In the genomic region with DNA sequence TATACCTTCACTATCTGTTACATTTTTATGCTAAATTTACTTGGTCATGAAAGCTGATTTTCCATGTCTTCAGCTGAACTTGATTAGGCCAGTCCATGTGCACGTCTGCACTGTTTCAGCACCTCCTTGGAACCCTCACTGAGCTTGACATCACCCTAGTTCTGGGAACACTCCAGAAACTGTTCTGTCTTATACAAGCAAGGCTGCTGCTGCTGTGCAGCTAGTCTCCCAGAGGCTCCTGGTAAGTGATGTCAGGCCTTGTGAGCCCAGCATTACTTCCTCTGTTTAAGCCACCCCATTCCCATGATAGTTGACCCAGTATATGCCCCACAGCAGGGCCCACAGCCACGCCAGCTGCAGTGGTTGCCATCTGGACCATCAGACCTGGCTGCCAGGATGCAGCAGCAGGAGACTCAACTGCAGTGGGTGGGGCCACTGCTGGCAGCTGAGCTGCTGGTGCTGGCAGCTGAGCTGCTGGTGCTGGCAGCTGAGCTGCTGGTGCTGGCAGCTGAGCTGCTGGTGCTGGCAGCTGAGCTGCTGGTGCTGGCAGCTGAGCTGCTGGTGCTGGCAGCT, we compare ENCODE assay signal across 22 cellular contexts.
A peak's percentile ranks its signal among the peaks of the same experiment; 100 is the strongest.
DNase-seq lines count a peak whose midpoint lies in the region; ATAC-seq and TF ChIP-seq lines count a peak whose summit lies in the region.
"Had no signal": no experiment of that assay in that cellular context is flagged by ENCODE, and none has a peak within 500 bp of the region (broad histone marks: within the 10 kb centered on the region; RNA-seq: fewer than 3 reads in every experiment).

No MANE protein-coding gene starts in this region.

- POLR2A ChIA-PET in HEK293T (lab: Yijun Ruan, JAX), result no interaction called here

- DNase-seq in activated gamma-delta T cell (lab: John Stamatoyannopoulos, UW) (peak; percentile 4), activated gamma-delta T cell treated with Interleukin-2 at 50 U/mL for 16 hours (no peak), NCI-H1694 (lab: John Stamatoyannopoulos, UW) (peak; percentile 60), fibroblast of peridontal ligament (ENCODE audit: extremely low read depth) (peak; percentile 15), smooth muscle cell of the brain vasculature (ENCODE audit: low read depth, low spot score) (peak; percentile 52), HEK293T (ENCODE audit: extremely low spot score) (no peak)
- DNase-seq: ACHN; activated CD4-positive, CD25-positive, alpha-beta regulatory T cell treated with anti-CD3 and anti-CD28 coated beads, Interleukin-2, amount 50 U/mL, for 72 hours; activated CD8-positive, alpha-beta memory T cell treated with anti-CD3 and anti-CD28 coated beads for 24 hours; activated T-cell treated with anti-CD3 and anti-CD28 coated beads, Interleukin-2, amount 50 U/mL, for 48 hours; C1 segment of cervical spinal cord; cortex of kidney; foreskin melanocyte; kidney glomerular epithelial cell; NCI-H1436; RPMI8226; testis had no signal

- CTCF ChIA-PET in HEK293T (lab: Yijun Ruan, JAX), result no interaction called here

- ATAC-seq in HG03571 (IDR thresholded peaks at IDR 0.05; ENCODE audit: unreplicated experiment) (no peak), GM19395 (IDR thresholded peaks at IDR 0.05; ENCODE audit: unreplicated experiment) (no peak)
- ATAC-seq: activated naive CD4-positive, alpha-beta T cell treated with anti-CD3 and anti-CD28 coated beads, Interleukin-2, amount 50 U/mL, for 72 hours; HepG2; sciatic nerve had no signal

TF ChIP-seq in HEK293T, 16 proteins besides CTCF, POLR2A, EP300 and RAD21:
- no peak for TF ChIP-seq FOXM1 (IDR thresholded peaks at IDR 0.05; ENCODE audit: borderline replicate concordance)
- no peak for TF ChIP-seq CTBP1 (IDR thresholded peaks at IDR 0.05; ENCODE audit: borderline replicate concordance)
- TF ChIP-seq HDGF (IDR thresholded peaks at IDR 0.05; ENCODE audit: borderline replicate concordance), result no peak
- no peak for TF ChIP-seq NFRKB (IDR thresholded peaks at IDR 0.05)
- no peak for TF ChIP-seq LEF1 (IDR thresholded peaks at IDR 0.05; ENCODE audit: borderline replicate concordance)
- no peak for TF ChIP-seq ARNT (IDR thresholded peaks at IDR 0.05)
- TF ChIP-seq SUZ12 (IDR thresholded peaks at IDR 0.05), result no peak
- no peak for TF ChIP-seq ZNF384 (IDR thresholded peaks at IDR 0.05)
- TF ChIP-seq, protein P1, sequence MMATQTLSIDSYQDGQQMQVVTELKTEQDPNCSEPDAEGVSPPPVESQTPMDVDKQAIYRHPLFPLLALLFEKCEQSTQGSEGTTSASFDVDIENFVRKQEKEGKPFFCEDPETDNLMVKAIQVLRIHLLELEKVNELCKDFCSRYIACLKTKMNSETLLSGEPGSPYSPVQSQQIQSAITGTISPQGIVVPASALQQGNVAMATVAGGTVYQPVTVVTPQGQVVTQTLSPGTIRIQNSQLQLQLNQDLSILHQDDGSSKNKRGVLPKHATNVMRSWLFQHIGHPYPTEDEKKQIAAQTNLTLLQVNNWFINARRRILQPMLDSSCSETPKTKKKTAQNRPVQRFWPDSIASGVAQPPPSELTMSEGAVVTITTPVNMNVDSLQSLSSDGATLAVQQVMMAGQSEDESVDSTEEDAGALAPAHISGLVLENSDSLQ (IDR thresholded peaks at IDR 0.05), result no peak
- TF ChIP-seq ELF4 (IDR thresholded peaks at IDR 0.05), result no peak
TF ChIP-seq in HEK293T: peak in this region for 0.

Comparison
In these comparisons a context has a peak if more than half of its experiments do, and no peak if none do; other contexts are left out.
1. DNase-seq: peak in activated gamma-delta T cell (single experiment), NCI-H1694 (single experiment), fibroblast of peridontal ligament (single experiment) and smooth muscle cell of the brain vasculature (single experiment); none in activated gamma-delta T cell treated with Interleukin-2 at 50 U/mL for 16 hours (single experiment) and HEK293T (single experiment).